ENCODE assay signal across 1 cellular context in genomic region chr17:1221209-1221608, GRCh38.
TF ChIP-seq lines count a peak whose summit lies in the region.

No MANE protein-coding gene starts in this region.

TF ChIP-seq in GM12878, 131 proteins besides CTCF, POLR2A, EP300 and RAD21:
- TF ChIP-seq ZZZ3 (IDR thresholded peaks at IDR 0.05; ENCODE audit: control insufficient read depth, insufficient read length, low read depth) (no peak), GABPA (IDR thresholded peaks at IDR 0.05; ENCODE audit: low read depth) (no peak), ZNF207 (IDR thresholded peaks at IDR 0.05; ENCODE audit: borderline replicate concordance) (no peak)
